In the genomic region with DNA sequence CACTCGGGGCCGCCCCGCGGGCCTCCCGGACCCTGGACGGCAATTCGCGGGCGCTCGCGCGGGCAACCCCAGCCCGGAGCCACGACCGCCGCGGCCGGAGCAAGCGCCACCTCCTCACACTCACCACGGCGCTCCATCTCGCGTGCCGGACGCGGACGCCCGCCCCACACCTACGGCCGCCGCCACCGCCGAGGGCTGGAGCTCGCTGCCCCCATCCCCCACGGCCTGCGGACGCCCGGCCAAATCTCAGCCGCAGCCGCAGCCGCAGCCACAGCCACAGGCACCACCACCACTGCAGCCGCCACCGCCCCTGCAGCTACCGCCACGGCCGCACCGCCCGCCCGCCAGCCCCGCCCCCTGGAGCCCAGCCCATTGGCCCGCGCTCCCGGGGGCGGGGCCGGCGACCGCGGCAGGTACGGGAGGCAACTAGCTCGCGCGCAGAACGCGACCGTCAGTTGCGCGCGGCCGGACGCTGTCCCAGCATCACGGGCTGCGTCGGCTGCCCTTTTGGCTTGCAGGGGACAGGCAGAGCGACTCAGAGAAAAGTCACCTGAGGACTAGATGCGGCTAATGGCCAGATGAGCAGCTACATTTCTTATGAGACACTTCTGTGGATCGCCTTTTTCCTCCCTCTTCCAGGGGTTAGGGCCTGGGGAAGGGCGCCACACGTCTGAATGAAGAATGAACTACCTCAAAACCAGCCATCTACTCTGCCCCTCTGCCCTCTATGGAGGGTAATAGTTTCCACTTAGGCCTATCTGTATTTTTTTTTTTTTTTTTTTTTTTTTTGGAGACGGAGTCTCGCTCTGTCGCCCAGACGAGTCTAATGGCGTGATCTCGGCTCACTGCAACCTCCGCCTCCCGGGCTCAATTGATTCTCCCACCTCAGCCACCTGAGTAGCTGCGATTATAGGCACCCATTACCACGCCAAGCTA, we compare ENCODE assay signal across 1 cellular context.
TF ChIP-seq lines count a peak whose summit lies in the region.

A gene with protein sequence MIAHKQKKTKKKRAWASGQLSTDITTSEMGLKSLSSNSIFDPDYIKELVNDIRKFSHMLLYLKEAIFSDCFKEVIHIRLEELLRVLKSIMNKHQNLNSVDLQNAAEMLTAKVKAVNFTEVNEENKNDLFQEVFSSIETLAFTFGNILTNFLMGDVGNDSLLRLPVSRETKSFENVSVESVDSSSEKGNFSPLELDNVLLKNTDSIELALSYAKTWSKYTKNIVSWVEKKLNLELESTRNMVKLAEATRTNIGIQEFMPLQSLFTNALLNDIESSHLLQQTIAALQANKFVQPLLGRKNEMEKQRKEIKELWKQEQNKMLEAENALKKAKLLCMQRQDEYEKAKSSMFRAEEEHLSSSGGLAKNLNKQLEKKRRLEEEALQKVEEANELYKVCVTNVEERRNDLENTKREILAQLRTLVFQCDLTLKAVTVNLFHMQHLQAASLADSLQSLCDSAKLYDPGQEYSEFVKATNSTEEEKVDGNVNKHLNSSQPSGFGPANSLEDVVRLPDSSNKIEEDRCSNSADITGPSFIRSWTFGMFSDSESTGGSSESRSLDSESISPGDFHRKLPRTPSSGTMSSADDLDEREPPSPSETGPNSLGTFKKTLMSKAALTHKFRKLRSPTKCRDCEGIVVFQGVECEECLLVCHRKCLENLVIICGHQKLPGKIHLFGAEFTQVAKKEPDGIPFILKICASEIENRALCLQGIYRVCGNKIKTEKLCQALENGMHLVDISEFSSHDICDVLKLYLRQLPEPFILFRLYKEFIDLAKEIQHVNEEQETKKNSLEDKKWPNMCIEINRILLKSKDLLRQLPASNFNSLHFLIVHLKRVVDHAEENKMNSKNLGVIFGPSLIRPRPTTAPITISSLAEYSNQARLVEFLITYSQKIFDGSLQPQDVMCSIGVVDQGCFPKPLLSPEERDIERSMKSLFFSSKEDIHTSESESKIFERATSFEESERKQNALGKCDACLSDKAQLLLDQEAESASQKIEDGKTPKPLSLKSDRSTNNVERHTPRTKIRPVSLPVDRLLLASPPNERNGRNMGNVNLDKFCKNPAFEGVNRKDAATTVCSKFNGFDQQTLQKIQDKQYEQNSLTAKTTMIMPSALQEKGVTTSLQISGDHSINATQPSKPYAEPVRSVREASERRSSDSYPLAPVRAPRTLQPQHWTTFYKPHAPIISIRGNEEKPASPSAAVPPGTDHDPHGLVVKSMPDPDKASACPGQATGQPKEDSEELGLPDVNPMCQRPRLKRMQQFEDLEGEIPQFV (minus strand): TSS at position 294 of the 936 bp plus-strand sequence. CDS start 5,973 bp downstream, outside the sequence.

TF ChIP-seq in HepG2, 621 proteins besides CTCF, POLR2A, EP300 and RAD21 (continued from another document and continues in another):
- TF ChIP-seq, protein P1, sequence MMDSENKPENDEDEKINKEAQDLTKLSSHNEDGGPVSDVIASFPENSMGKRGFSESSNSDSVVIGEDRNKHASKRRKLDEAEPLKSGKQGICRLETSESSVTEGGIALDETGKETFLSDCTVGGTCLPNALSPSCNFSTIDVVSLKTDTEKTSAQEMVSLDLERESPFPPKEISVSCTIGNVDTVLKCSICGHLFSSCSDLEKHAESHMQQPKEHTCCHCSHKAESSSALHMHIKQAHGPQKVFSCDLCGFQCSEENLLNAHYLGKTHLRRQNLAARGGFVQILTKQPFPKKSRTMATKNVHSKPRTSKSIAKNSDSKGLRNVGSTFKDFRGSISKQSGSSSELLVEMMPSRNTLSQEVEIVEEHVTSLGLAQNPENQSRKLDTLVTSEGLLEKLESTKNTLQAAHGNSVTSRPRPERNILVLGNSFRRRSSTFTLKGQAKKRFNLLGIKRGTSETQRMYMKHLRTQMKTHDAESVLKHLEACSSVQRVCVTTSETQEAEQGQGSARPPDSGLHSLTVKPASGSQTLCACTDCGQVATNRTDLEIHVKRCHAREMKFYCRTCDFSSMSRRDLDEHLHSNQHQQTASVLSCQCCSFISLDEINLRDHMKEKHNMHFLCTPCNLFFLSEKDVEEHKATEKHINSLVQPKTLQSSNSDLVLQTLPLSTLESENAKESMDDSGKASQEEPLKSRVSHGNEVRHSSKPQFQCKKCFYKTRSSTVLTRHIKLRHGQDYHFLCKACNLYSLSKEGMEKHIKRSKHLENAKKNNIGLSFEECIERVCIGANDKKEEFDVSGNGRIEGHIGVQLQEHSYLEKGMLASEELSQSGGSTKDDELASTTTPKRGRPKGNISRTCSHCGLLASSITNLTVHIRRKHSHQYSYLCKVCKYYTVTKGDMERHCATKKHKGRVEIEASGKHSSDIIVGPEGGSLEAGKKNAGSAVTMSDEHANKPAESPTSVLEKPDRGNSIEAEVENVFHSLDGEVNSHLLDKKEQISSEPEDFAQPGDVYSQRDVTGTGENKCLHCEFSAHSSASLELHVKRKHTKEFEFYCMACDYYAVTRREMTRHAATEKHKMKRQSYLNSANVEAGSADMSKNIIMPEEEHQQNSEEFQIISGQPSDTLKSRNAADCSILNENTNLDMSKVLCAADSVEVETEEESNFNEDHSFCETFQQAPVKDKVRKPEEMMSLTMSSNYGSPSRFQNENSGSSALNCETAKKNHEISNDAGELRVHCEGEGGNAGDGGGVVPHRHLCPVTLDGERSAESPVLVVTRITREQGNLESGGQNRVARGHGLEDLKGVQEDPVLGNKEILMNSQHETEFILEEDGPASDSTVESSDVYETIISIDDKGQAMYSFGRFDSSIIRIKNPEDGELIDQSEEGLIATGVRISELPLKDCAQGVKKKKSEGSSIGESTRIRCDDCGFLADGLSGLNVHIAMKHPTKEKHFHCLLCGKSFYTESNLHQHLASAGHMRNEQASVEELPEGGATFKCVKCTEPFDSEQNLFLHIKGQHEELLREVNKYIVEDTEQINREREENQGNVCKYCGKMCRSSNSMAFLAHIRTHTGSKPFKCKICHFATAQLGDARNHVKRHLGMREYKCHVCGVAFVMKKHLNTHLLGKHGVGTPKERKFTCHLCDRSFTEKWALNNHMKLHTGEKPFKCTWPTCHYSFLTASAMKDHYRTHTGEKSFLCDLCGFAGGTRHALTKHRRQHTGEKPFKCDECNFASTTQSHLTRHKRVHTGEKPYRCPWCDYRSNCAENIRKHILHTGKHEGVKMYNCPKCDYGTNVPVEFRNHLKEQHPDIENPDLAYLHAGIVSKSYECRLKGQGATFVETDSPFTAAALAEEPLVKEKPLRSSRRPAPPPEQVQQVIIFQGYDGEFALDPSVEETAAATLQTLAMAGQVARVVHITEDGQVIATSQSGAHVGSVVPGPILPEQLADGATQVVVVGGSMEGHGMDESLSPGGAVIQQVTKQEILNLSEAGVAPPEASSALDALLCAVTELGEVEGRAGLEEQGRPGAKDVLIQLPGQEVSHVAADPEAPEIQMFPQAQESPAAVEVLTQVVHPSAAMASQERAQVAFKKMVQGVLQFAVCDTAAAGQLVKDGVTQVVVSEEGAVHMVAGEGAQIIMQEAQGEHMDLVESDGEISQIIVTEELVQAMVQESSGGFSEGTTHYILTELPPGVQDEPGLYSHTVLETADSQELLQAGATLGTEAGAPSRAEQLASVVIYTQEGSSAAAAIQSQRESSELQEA (CRISPR knock-in tag; IDR thresholded peaks at IDR 0.05; ENCODE audit: not compliant biosample characterization): no peak
- TF ChIP-seq ZFAT (CRISPR knock-in tag; conservative IDR thresholded peaks at IDR 0.05) (no peak), NFKB2 (CRISPR knock-in tag; IDR thresholded peaks at IDR 0.05; ENCODE audit: borderline replicate concordance) (peak; percentile 48; the same call in 1 of the 2 replicates), SOX6 (IDR thresholded peaks at IDR 0.05) (no peak), SOX6 (CRISPR knock-in tag; IDR thresholded peaks at IDR 0.05) (peak; percentile 48), HES4 (CRISPR knock-in tag; IDR thresholded peaks at IDR 0.05; ENCODE audit: borderline replicate concordance) (peak; percentile 17; the same call in 1 of the 2 replicates), POLR2AphosphoS5 (IDR thresholded peaks at IDR 0.05; ENCODE audit: low read depth, low read length) (peak; percentile 85), SIN3A (IDR thresholded peaks at IDR 0.05; ENCODE audit: borderline replicate concordance, low read depth, low read length) (peak; percentile 77; the same call in 1 of the 2 replicates), FOXP1 (IDR thresholded peaks at IDR 0.05) (no peak), FOXP1 (CRISPR knock-in tag; IDR thresholded peaks at IDR 0.05) (no peak), ZNF343 (CRISPR knock-in tag; IDR thresholded peaks at IDR 0.05) (no peak), ZNF567 (CRISPR knock-in tag; IDR thresholded peaks at IDR 0.05; ENCODE audit: borderline replicate concordance) (no peak), ZNF329 (CRISPR knock-in tag; IDR thresholded peaks at IDR 0.05; ENCODE audit: low read depth) (0 out of 2 replicates have a peak, but pooled peaks have one; percentile 62), ZFP36 (IDR thresholded peaks at IDR 0.05; ENCODE audit: borderline replicate concordance, low read depth, low read length, partially characterized antibody) (no peak), EEA1 (CRISPR knock-in tag; IDR thresholded peaks at IDR 0.05; ENCODE audit: borderline replicate concordance) (peak; percentile 97; the same call in 1 of the 2 replicates), ZNF12 (CRISPR knock-in tag; IDR thresholded peaks at IDR 0.05) (no peak), POGZ (CRISPR knock-in tag; IDR thresholded peaks at IDR 0.05) (peak; percentile 45; the same call in 1 of the 2 replicates), MED1 (CRISPR knock-in tag; IDR thresholded peaks at IDR 0.05) (peak; percentile 34; the same call in 1 of the 2 replicates), CREB1 (IDR thresholded peaks at IDR 0.05) (peak; percentile 41; the same call in 1 of the 2 replicates), CREB1 (CRISPR knock-in tag; IDR thresholded peaks at IDR 0.05) (no peak), ZNF292 (CRISPR knock-in tag; IDR thresholded peaks at IDR 0.05; ENCODE audit: borderline replicate concordance, low read depth) (peak; percentile 39; the same call in 1 of the 2 replicates), BHLHE40 (IDR thresholded peaks at IDR 0.05; ENCODE audit: low read length) (no peak), AGO1 (IDR thresholded peaks at IDR 0.05; ENCODE audit: low read depth, low read length, poor library complexity, severe bottlenecking) (peak; percentile 21), ZNF589 (CRISPR knock-in tag; conservative IDR thresholded peaks at IDR 0.05) (no peak), ZNF33A (CRISPR knock-in tag; IDR thresholded peaks at IDR 0.05; ENCODE audit: borderline replicate concordance) (no peak), ZNF607 (CRISPR knock-in tag; IDR thresholded peaks at IDR 0.05; ENCODE audit: borderline replicate concordance) (peak; percentile 70), ZBTB21 (CRISPR knock-in tag; IDR thresholded peaks at IDR 0.05) (no peak), TP53 (CRISPR knock-in tag; conservative IDR thresholded peaks at IDR 0.05) (no peak)
- TF ChIP-seq, protein P2, sequence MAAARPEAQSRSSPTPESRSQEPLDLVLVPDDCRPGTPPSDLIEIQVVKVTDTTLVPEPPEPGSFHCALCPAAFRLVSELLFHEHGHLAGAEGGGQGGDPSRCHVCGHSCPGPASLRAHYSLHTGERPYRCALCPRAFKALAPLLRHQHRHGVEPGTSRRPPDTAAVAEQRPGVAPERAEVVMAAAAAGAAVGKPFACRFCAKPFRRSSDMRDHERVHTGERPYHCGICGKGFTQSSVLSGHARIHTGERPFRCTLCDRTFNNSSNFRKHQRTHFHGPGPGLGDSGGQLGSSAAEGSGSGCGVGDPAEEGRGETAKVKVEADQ (CRISPR knock-in tag; IDR thresholded peaks at IDR 0.05; ENCODE audit: borderline replicate concordance): peak; percentile 60; the same call in 1 of the 2 replicates
- TF ChIP-seq, protein P3, sequence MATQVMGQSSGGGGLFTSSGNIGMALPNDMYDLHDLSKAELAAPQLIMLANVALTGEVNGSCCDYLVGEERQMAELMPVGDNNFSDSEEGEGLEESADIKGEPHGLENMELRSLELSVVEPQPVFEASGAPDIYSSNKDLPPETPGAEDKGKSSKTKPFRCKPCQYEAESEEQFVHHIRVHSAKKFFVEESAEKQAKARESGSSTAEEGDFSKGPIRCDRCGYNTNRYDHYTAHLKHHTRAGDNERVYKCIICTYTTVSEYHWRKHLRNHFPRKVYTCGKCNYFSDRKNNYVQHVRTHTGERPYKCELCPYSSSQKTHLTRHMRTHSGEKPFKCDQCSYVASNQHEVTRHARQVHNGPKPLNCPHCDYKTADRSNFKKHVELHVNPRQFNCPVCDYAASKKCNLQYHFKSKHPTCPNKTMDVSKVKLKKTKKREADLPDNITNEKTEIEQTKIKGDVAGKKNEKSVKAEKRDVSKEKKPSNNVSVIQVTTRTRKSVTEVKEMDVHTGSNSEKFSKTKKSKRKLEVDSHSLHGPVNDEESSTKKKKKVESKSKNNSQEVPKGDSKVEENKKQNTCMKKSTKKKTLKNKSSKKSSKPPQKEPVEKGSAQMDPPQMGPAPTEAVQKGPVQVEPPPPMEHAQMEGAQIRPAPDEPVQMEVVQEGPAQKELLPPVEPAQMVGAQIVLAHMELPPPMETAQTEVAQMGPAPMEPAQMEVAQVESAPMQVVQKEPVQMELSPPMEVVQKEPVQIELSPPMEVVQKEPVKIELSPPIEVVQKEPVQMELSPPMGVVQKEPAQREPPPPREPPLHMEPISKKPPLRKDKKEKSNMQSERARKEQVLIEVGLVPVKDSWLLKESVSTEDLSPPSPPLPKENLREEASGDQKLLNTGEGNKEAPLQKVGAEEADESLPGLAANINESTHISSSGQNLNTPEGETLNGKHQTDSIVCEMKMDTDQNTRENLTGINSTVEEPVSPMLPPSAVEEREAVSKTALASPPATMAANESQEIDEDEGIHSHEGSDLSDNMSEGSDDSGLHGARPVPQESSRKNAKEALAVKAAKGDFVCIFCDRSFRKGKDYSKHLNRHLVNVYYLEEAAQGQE (IDR thresholded peaks at IDR 0.05; ENCODE audit: borderline replicate concordance in 1 of 2, low read depth in 1 of 2, low read length in 2 of 2): peak in 1 of 2 experiments; percentile 36; a peak in 2 of 4 replicates
